Comparison of ENCODE assay signal across 15 cellular contexts in the genomic region with DNA sequence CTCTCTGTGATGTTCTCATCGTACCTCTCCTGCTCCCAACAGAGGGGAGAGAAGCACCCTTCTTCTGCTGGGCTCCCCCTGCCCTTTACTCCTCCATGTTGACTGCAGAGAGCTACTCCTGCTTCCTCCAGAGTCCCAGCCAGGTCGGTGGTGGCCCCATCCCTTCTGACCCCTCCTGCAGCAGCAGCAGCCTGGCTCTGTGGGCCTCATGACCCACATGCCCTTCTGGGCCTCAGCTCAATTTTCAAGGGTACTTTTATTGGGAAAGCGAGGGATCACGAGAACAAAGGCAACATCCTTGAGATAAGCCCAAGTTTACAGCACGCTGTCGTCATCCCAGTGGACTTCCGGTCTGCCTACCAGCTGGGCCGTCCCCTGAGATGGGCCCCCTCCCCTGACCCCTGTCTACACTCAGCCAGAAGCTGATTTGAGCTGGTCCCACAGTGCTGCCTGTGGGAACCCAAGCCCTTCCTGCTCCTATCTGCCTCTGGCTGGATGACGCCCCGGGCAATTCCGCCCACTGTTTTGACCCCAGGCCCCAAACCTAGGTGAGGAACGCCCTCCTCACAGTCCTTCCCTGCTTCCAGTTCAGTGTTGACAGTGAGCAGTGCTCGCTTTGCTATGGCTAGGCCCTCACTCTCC.
DNase-seq lines count a peak whose midpoint lies in the region; ATAC-seq and TF ChIP-seq lines count a peak whose summit lies in the region.
"Had no signal": no experiment of that assay in that cellular context is flagged by ENCODE, and none has a peak within 500 bp of the region (broad histone marks: within the 10 kb centered on the region; RNA-seq: fewer than 3 reads in every experiment).

No MANE protein-coding gene starts in this region.

- H4K12ac ChIP-seq in trophoblast cell (ENCODE audit: low read depth, low read length) = peak overlapping the region; percentile 46

- H3K9me3 ChIP-seq in Caco-2 = no peaks in the 10 kb centered on the region
- H3K9me3 ChIP-seq in hepatocyte (ENCODE audit: low read depth) = no peaks in the 10 kb centered on the region
- no peaks in the 10 kb centered on the region for H3K9me3 ChIP-seq in trophoblast cell (ENCODE audit: insufficient read depth, low read depth, low read length)

- DNase-seq in Caco-2 (peak; percentile 49 to 71), cardiac fibroblast (ENCODE audit: low read depth in 2 of 2) (peak; percentile 22 to 93), hepatocyte (ENCODE audit: low spot score) (peak; percentile 72), trophoblast cell (no peak), ureter (ENCODE audit: low spot score) (no peak)
- DNase-seq in natural killer cell treated with Interleukin-12 subunit alpha and Interleukin-12 subunit beta and Interleukin-15 and Interleukin-18, amount 100 ng/mL, for 72 hours (ENCODE audit: low spot score) = no peak
- DNase-seq in activated CD4-positive, alpha-beta T cell treated with anti-CD3 and anti-CD28 coated beads for 48 hours = no peak
- DNase-seq: activated CD4-positive, alpha-beta memory T cell treated with anti-CD3 and anti-CD28 coated beads, Interleukin-2, amount 10 ng/mL, durations not matched to agents 7 days and 5 days; COR-L47; effector memory CD4-positive, alpha-beta T cell; naive thymus-derived CD8-positive, alpha-beta T cell; NCI-H1105; retina; stimulated activated naive B cell treated with anti-CD40 and anti-IgM and Interleukin-4, amounts not matched to agents 10 μg/mL and 1 μg/mL and 100 μg/mL, for 72 hours had no signal

- intact Hi-C loops in Caco-2 (cut with micrococcal nuclease; ENCODE audit: unreplicated experiment) = loop anchor here (10.0 kb wide), 2 partner anchors 203 to 247 kb away; no protein-coding TSS in a partner anchor

- H3K27me3 Mint-ChIP-seq in Caco-2 (ENCODE audit: insufficient read depth, unreplicated experiment) = no peaks in the 10 kb centered on the region
- peaks cover 0 to 3% of the 10 kb centered on the region in 2 donors for H3K27me3 Mint-ChIP-seq in natural killer cell treated with Interleukin-12 subunit alpha and Interleukin-12 subunit beta and Interleukin-15 and Interleukin-18, amount 100 ng/mL, for 72 hours
- H3K27me3 Mint-ChIP-seq: activated CD4-positive, alpha-beta memory T cell treated with anti-CD3 and anti-CD28 coated beads, Interleukin-2, amount 10 ng/mL, durations not matched to agents 7 days and 5 days; naive thymus-derived CD8-positive, alpha-beta T cell had no signal

- H3K36me3 ChIP-seq in Caco-2 (ENCODE audit: control insufficient read depth, insufficient read depth, low read length) = no peaks in the 10 kb centered on the region
- no peaks in the 10 kb centered on the region for H3K36me3 ChIP-seq in hepatocyte (replicated peaks; ENCODE audit: insufficient read depth, low read depth)
- no peaks in the 10 kb centered on the region for H3K36me3 ChIP-seq in trophoblast cell (ENCODE audit: control insufficient read depth in 1 of 2, insufficient read depth in 2 of 2, low read length in 2 of 2)

- H3K4me1 Mint-ChIP-seq in Caco-2 (ENCODE audit: low read depth, unreplicated experiment) = no peaks in the 10 kb centered on the region
- no peaks in the 10 kb centered on the region for H3K4me1 Mint-ChIP-seq in natural killer cell treated with Interleukin-12 subunit alpha and Interleukin-12 subunit beta and Interleukin-15 and Interleukin-18, amount 100 ng/mL, for 72 hours (ENCODE audit: low read depth in 2 of 2)

- BruUV-seq in Caco-2 (replicated peaks; lab: Mats Ljungman, UMichigan) = no TSS peak

- H2BK120ac ChIP-seq in trophoblast cell (ENCODE audit: insufficient read depth, low read length, poor library complexity) = no peak overlapping the region

- H3K9ac ChIP-seq in trophoblast cell (ENCODE audit: low read length) = no peak overlapping the region

- CTCF ChIA-PET in Caco-2 (lab: Charles Lee) = no interaction called here

- 46% methylated on average over 13 of the region's 13 CpGs for WGBS in hepatocyte (ENCODE audit: low lambda C conversion rate, missing lambda C conversion rate)
- no CpG with 5 or more reads among the region's 13 CpGs for WGBS in trophoblast cell (ENCODE audit: extremely low coverage, insufficient coverage, insufficient read length)

- no peaks in the 10 kb centered on the region for H3K79me2 ChIP-seq in hepatocyte
- no peaks in the 10 kb centered on the region for H3K79me2 ChIP-seq in trophoblast cell (ENCODE audit: control insufficient read depth, insufficient read depth, low read length, poor library complexity)

- H3K27ac ChIP-seq in hepatocyte (peak overlapping the region; percentile 89), trophoblast cell (ENCODE audit: low read depth, low read length) (peak overlapping the region; percentile 43)

- H4K91ac ChIP-seq in trophoblast cell (ENCODE audit: low read depth, low read length) = peak overlapping the region; percentile 52

- no peak overlapping the region for H2BK5ac ChIP-seq in trophoblast cell (ENCODE audit: low read depth, low read length, poor library complexity)

- H3K9me2 ChIP-seq in hepatocyte (replicated peaks; ENCODE audit: insufficient read depth) = no peaks in the 10 kb centered on the region

- no peaks in the 10 kb centered on the region for H3K27me3 ChIP-seq in Caco-2 (replicated peaks; ENCODE audit: control insufficient read depth, insufficient read depth, low read length)
- H3K27me3 ChIP-seq in hepatocyte = no peaks in the 10 kb centered on the region
- H3K27me3 ChIP-seq in trophoblast cell (ENCODE audit: insufficient read depth, low read length) = no peaks in the 10 kb centered on the region

- H2AK5ac ChIP-seq in trophoblast cell (ENCODE audit: low read length) = peak overlapping the region; percentile 57

- H3K4me3 ChIP-seq in Caco-2 (ENCODE audit: low read depth, low read length) (no peak overlapping the region), cardiac fibroblast (replicated peaks in 1 of 2; ENCODE audit: low read depth in 2 of 2, low read length in 2 of 2) (no peak overlapping the region), hepatocyte (no peak overlapping the region), trophoblast cell (ENCODE audit: low read depth, low read length) (no peak overlapping the region)

- H3K9me3 Mint-ChIP-seq in Caco-2 (ENCODE audit: unreplicated experiment) = no peaks in the 10 kb centered on the region
- no peaks in the 10 kb centered on the region for H3K9me3 Mint-ChIP-seq in natural killer cell treated with Interleukin-12 subunit alpha and Interleukin-12 subunit beta and Interleukin-15 and Interleukin-18, amount 100 ng/mL, for 72 hours
- H3K9me3 Mint-ChIP-seq: activated CD4-positive, alpha-beta memory T cell treated with anti-CD3 and anti-CD28 coated beads, Interleukin-2, amount 10 ng/mL, durations not matched to agents 7 days and 5 days; stimulated activated naive B cell treated with anti-CD40 and anti-IgM and Interleukin-4, amounts not matched to agents 10 μg/mL and 1 μg/mL and 100 μg/mL, for 72 hours had no signal

- no peak overlapping the region for H3K23ac ChIP-seq in trophoblast cell (ENCODE audit: low read length)

- peaks cover 8% of the 10 kb centered on the region for H3K79me1 ChIP-seq in trophoblast cell (ENCODE audit: low read length)

- POLR2A ChIA-PET in Caco-2 (lab: Charles Lee) = no interaction called here

- H4K20me1 ChIP-seq in hepatocyte (ENCODE audit: insufficient read depth, poor library complexity, severe bottlenecking) = no peaks in the 10 kb centered on the region

- no peak overlapping the region for H2AFZ ChIP-seq in hepatocyte
- H2AFZ ChIP-seq in trophoblast cell (ENCODE audit: insufficient read depth, low read length, poor library complexity) = peak overlapping the region; percentile 56

- ATAC-seq in HG03432 (IDR thresholded peaks at IDR 0.05; ENCODE audit: unreplicated experiment) = no peak
- ATAC-seq in natural killer cell treated with Interleukin-12 subunit alpha and Interleukin-12 subunit beta and Interleukin-15 and Interleukin-18, amount 100 ng/mL, for 72 hours = no peak
- ATAC-seq: naive thymus-derived CD8-positive, alpha-beta T cell; stimulated activated naive B cell treated with anti-CD40 and anti-IgM and Interleukin-4, amounts not matched to agents 10 μg/mL and 1 μg/mL and 100 μg/mL, for 72 hours had no signal

- TF ChIP-seq CTCF in Caco-2 (IDR thresholded peaks at IDR 0.05; ENCODE audit: insufficient read depth in 1 of 2, low read depth in 1 of 2, low read length in 1 of 2, severe bottlenecking in 1 of 2, unreplicated experiment in 1 of 2) (no peak), cardiac fibroblast (IDR thresholded peaks at IDR 0.05; ENCODE audit: low read depth, low read length) (no peak), hepatocyte (IDR thresholded peaks at IDR 0.05; ENCODE audit: poor library complexity) (no peak)

- no peak overlapping the region for H3K18ac ChIP-seq in trophoblast cell (ENCODE audit: low read length)

- H3K4me3 Mint-ChIP-seq in Caco-2 (ENCODE audit: unreplicated experiment) = no peak overlapping the region
- no peak overlapping the region for H3K4me3 Mint-ChIP-seq in natural killer cell treated with Interleukin-12 subunit alpha and Interleukin-12 subunit beta and Interleukin-15 and Interleukin-18, amount 100 ng/mL, for 72 hours
- H3K4me3 Mint-ChIP-seq: activated CD4-positive, alpha-beta memory T cell treated with anti-CD3 and anti-CD28 coated beads, Interleukin-2, amount 10 ng/mL, durations not matched to agents 7 days and 5 days; naive thymus-derived CD8-positive, alpha-beta T cell; stimulated activated naive B cell treated with anti-CD40 and anti-IgM and Interleukin-4, amounts not matched to agents 10 μg/mL and 1 μg/mL and 100 μg/mL, for 72 hours had no signal

- H3K36me3 Mint-ChIP-seq in Caco-2 (ENCODE audit: insufficient read depth, unreplicated experiment) = no peaks in the 10 kb centered on the region
- H3K36me3 Mint-ChIP-seq in natural killer cell treated with Interleukin-12 subunit alpha and Interleukin-12 subunit beta and Interleukin-15 and Interleukin-18, amount 100 ng/mL, for 72 hours = no peaks in the 10 kb centered on the region
- H3K36me3 Mint-ChIP-seq: naive thymus-derived CD8-positive, alpha-beta T cell; stimulated activated naive B cell treated with anti-CD40 and anti-IgM and Interleukin-4, amounts not matched to agents 10 μg/mL and 1 μg/mL and 100 μg/mL, for 72 hours had no signal

- peak overlapping the region; percentile 74 for H2BK12ac ChIP-seq in trophoblast cell (ENCODE audit: low read length)

- peak overlapping the region; percentile 52 for H3K14ac ChIP-seq in trophoblast cell (ENCODE audit: low read length)

- no peak overlapping the region for H3K4ac ChIP-seq in trophoblast cell (ENCODE audit: low read depth, low read length)

- peak overlapping the region; percentile 67 for H3K27ac Mint-ChIP-seq in Caco-2 (ENCODE audit: unreplicated experiment)
- no peak overlapping the region for H3K27ac Mint-ChIP-seq in natural killer cell treated with Interleukin-12 subunit alpha and Interleukin-12 subunit beta and Interleukin-15 and Interleukin-18, amount 100 ng/mL, for 72 hours
- H3K27ac Mint-ChIP-seq: activated CD4-positive, alpha-beta memory T cell treated with anti-CD3 and anti-CD28 coated beads, Interleukin-2, amount 10 ng/mL, durations not matched to agents 7 days and 5 days; naive thymus-derived CD8-positive, alpha-beta T cell; stimulated activated naive B cell treated with anti-CD40 and anti-IgM and Interleukin-4, amounts not matched to agents 10 μg/mL and 1 μg/mL and 100 μg/mL, for 72 hours had no signal

- H4K8ac ChIP-seq in trophoblast cell (ENCODE audit: low read depth, low read length) = peak overlapping the region; percentile 37

- peaks cover 17% of the 10 kb centered on the region; the same call in 1 of the 2 replicates for H3K4me1 ChIP-seq in Caco-2
- peaks cover 20% of the 10 kb centered on the region for H3K4me1 ChIP-seq in hepatocyte (ENCODE audit: insufficient read depth)
- peaks cover 14 to 24% of the 10 kb centered on the region in 2 experiments for H3K4me1 ChIP-seq in trophoblast cell (ENCODE audit: control insufficient read depth in 1 of 2, insufficient read depth in 2 of 2, low read length in 2 of 2)

- H3K4me2 ChIP-seq in hepatocyte = no peak overlapping the region
- H3K4me2 ChIP-seq in trophoblast cell (ENCODE audit: low read length) = no peak overlapping the region

Comparison
In these comparisons a context has a peak if more than half of its experiments do, and no peak if none do; other contexts are left out.
1. DNase-seq: peak in Caco-2 (2 of 2), cardiac fibroblast (2 of 2) and hepatocyte (single experiment); none in trophoblast cell (0 of 2), ureter (single experiment), natural killer cell treated with Interleukin-12 subunit alpha and Interleukin-12 subunit beta and Interleukin-15 and Interleukin-18, amount 100 ng/mL, for 72 hours (single experiment) and activated CD4-positive, alpha-beta T cell treated with anti-CD3 and anti-CD28 coated beads for 48 hours (single experiment).